In the genomic region with DNA sequence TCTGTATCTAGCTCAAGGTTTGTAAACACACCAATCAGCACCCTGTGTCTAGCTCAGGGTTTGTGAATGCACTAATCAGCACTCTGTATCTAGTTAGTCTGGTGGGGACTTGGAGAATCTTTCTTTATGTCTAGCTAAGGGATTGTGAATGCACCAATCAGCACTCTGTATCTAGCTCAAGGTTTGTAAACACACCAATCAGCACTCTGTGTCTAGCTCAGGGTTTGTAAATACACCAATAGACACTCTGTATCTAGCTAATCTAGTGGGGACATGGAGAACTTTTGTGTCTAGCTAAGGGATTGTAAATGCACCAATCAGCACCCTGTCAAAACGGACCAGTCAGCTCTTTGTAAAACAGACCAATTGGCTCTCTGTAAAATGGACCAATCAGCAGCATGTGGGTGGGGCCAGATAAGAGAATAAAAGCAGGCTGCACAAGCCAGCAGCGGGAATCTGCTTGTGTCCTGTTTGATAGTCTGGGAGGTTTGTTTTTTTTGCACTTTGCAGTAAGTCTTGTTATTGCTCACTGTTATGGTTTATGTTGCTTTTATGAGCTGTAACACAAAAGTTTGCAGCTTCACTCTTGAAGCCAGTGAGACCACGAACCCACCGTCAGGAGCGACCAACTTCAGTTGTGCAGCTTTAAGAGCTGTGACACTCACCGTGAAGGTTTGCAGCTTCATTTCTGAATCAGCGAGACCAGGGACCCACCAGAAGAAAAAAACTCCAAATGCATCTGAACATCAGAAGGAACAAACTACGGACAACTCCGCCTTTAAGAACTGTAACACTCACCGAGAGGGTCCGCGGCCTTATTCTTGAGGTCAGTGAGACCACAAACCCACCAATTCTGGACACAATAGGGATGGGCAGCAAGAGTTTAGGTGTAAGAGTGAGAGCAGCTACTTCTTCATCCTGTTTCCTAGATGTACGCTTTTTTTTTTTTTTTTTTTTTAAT, we compare ENCODE assay signal across 2 cellular contexts.
TF ChIP-seq lines count a peak whose summit lies in the region.

No MANE protein-coding gene starts in this region.

TF ChIP-seq in HCT116, 20 proteins besides CTCF, POLR2A, EP300 and RAD21:
- TF ChIP-seq SP1 (IDR thresholded peaks at IDR 0.05; ENCODE audit: low read depth): peak; percentile 35; the same call in 1 of the 2 replicates

TF ChIP-seq in WTC11, 78 proteins besides CTCF, POLR2A, EP300 and RAD21:
- TF ChIP-seq NFYB (CRISPR knock-in tag; conservative IDR thresholded peaks at IDR 0.05; ENCODE audit: low read depth): peak; percentile 67
TF ChIP-seq in WTC11: peak in this region for 1; not testable (repeated sequence) for 77.
